Comparison of ENCODE assay signal across 8 cellular contexts in genomic region chr10:68599754-68600040, GRCh38. TPM values are rescaled to one million over a fixed set of nuclear protein-coding genes. Genes with fewer than 3 reads are reported as not detected.
DNase-seq lines count a peak whose midpoint lies in the region; ATAC-seq, FAIRE-seq and TF ChIP-seq lines count a peak whose summit lies in the region.

No MANE protein-coding gene starts in this region.

- peaks cover 6% of the 10 kb centered on the region for H3K79me1 ChIP-seq in mesendoderm (ENCODE audit: low read length)

- H3K9me3 ChIP-seq in upper lobe of left lung: no peaks in the 10 kb centered on the region

- no CpG with 5 or more reads among the region's 3 CpGs for WGBS in mesendoderm (ENCODE audit: extremely low coverage, insufficient coverage, low lambda C conversion rate)
- 29 to 34% methylated on average over 3 of the region's 3 CpGs for WGBS in upper lobe of left lung, 2 donors

- TF ChIP-seq CTCF in bronchial epithelial cell (IDR thresholded peaks at IDR 0.05; ENCODE audit: insufficient read depth, low read length, severe bottlenecking) (no peak), upper lobe of left lung (IDR thresholded peaks at IDR 0.05) (no peak), GM13977 (IDR thresholded peaks at IDR 0.05; ENCODE audit: extremely low read depth, insufficient read depth, missing control alignments) (no peak)

- H3K4me1 ChIP-seq in mesendoderm (ENCODE audit: control insufficient read depth, low read depth, low read length): peaks cover 12% of the 10 kb centered on the region
- peaks cover 13 to 23% (median 19%) of the 10 kb centered on the region in 4 donors for H3K4me1 ChIP-seq in upper lobe of left lung

- in situ Hi-C loops in GM13977 (cut with MboI; ENCODE audit: low pct_unique_long_range_greater_than_20kb, low sequenced_read_pairs, unreplicated experiment): no loop called here

- no peak overlapping the region for H2BK15ac ChIP-seq in mesendoderm (replicated peaks; ENCODE audit: low read depth)

- peak overlapping the region; percentile 45 for H3K4ac ChIP-seq in mesendoderm (ENCODE audit: low read depth, low read length)

- no peaks in the 10 kb centered on the region for H3K27me3 ChIP-seq in bronchial epithelial cell (ENCODE audit: control insufficient read depth, insufficient read depth, low read length)
- no peaks in the 10 kb centered on the region for H3K27me3 ChIP-seq in mesendoderm (ENCODE audit: insufficient read depth, low read length, poor library complexity)
- H3K27me3 ChIP-seq in upper lobe of left lung: no peaks in the 10 kb centered on the region

- no peaks in the 10 kb centered on the region for H3K27me3 Mint-ChIP-seq in activated T-cell treated with anti-CD3 and anti-CD28 coated beads, Interleukin-2, amount 50 U/mL, for 24 hours

- H3K36me3 ChIP-seq in bronchial epithelial cell (ENCODE audit: control insufficient read depth, insufficient read depth, low read length): no peaks in the 10 kb centered on the region
- no peaks in the 10 kb centered on the region for H3K36me3 ChIP-seq in mesendoderm (ENCODE audit: control insufficient read depth, insufficient read depth, low read length)
- no peaks in the 10 kb centered on the region for H3K36me3 ChIP-seq in upper lobe of left lung

- no peak for TF ChIP-seq EP300 in upper lobe of left lung (IDR thresholded peaks at IDR 0.05)

- no peak for ATAC-seq in upper lobe of left lung (ENCODE audit: low FRiP score in 2 of 2)

- H2BK120ac ChIP-seq in mesendoderm (ENCODE audit: low read depth, low read length): no peak overlapping the region

- H2BK5ac ChIP-seq in mesendoderm (ENCODE audit: low read length): peak overlapping the region; percentile 33

- peak overlapping the region; percentile 84 for H3K4me3 Mint-ChIP-seq in activated T-cell treated with anti-CD3 and anti-CD28 coated beads, Interleukin-2, amount 50 U/mL, for 24 hours

- peak overlapping the region; percentile 54 for H3K4me2 ChIP-seq in mesendoderm (ENCODE audit: low read length)

- H3K9me3 Mint-ChIP-seq in activated T-cell treated with anti-CD3 and anti-CD28 coated beads, Interleukin-2, amount 50 U/mL, for 24 hours: no peaks in the 10 kb centered on the region

- H3K4me1 Mint-ChIP-seq in activated T-cell treated with anti-CD3 and anti-CD28 coated beads, Interleukin-2, amount 50 U/mL, for 24 hours (ENCODE audit: low read depth): peaks cover 34% of the 10 kb centered on the region

- FAIRE-seq in bronchial epithelial cell (lab: Jason Lieb, UNC): no peak

- peak overlapping the region; percentile 91 for H3K27ac Mint-ChIP-seq in activated T-cell treated with anti-CD3 and anti-CD28 coated beads, Interleukin-2, amount 50 U/mL, for 24 hours

- H4K5ac ChIP-seq in mesendoderm (ENCODE audit: low read length): peak overlapping the region; percentile 17

- H3K56ac ChIP-seq in mesendoderm (ENCODE audit: low read length): peak overlapping the region; percentile 87

- H3K27ac ChIP-seq in mesendoderm (ENCODE audit: low read depth, low read length) (peak overlapping the region; percentile 65), upper lobe of left lung (peak overlapping the region in 3 of 4 donors; percentile 27 to 71 (median 56))

- no peaks in the 10 kb centered on the region for H3K36me3 Mint-ChIP-seq in activated T-cell treated with anti-CD3 and anti-CD28 coated beads, Interleukin-2, amount 50 U/mL, for 24 hours (ENCODE audit: low read depth)

- peak overlapping the region; percentile 65 for H3K9ac ChIP-seq in mesendoderm (ENCODE audit: low read length)

- no peak overlapping the region for H4K8ac ChIP-seq in mesendoderm (ENCODE audit: low read depth, low read length)

- H3K79me2 ChIP-seq in mesendoderm (ENCODE audit: control insufficient read depth, insufficient read depth, low read length): peaks cover 12% of the 10 kb centered on the region

- DNase-seq in activated T-cell treated with anti-CD3 and anti-CD28 coated beads, Interleukin-2, amount 50 U/mL, for 24 hours: no peak
- DNase-seq in activated T-cell treated with anti-CD3 and anti-CD28 coated beads for 4 hours: no peak
- DNase-seq in bronchial epithelial cell (ENCODE audit: low read depth): no peak
- DNase-seq in mesendoderm: no peak
- DNase-seq in upper lobe of left lung: no peak
- no peak for DNase-seq in SIG-M5 treated with dmso at 0.1 percent for 504 hours (lab: John Stamatoyannopoulos, UW; ENCODE audit: unreplicated experiment)
- no peak for DNase-seq in occipital lobe (lab: John Stamatoyannopoulos, UW)
- DNase-seq in GM13977 (ENCODE audit: low spot score): no peak

- H2AK5ac ChIP-seq in mesendoderm (ENCODE audit: low read length): no peak overlapping the region

- no peak for TF ChIP-seq POLR2A in upper lobe of left lung (IDR thresholded peaks at IDR 0.05)

- H3K23ac ChIP-seq in mesendoderm (ENCODE audit: low read length): peak overlapping the region; percentile 29

- H3K18ac ChIP-seq in mesendoderm (ENCODE audit: low read length): peak overlapping the region; percentile 44

- peak overlapping the region; percentile 45 for H3K4me3 ChIP-seq in bronchial epithelial cell (ENCODE audit: low read depth, low read length)
- H3K4me3 ChIP-seq in mesendoderm (ENCODE audit: low read length): no peak overlapping the region
- H3K4me3 ChIP-seq in upper lobe of left lung: peak overlapping the region; percentile 26 to 60 (median 50)

RNA-seq across cellular contexts. Expression of gene TET1, which starts 39.6 kb away (rescaled TPM):
- total RNA-seq in bronchial epithelial cell: under 0.01 TPM in 2 replicates
- polyA plus RNA-seq in mesendoderm (2013, experiment 1 of 2): 22.9 TPM
- polyA plus RNA-seq in mesendoderm (2013, experiment 2 of 2): 23.2 TPM
- total RNA-seq in upper lobe of left lung: 1 to 10 TPM in 5 of 6 donors, under 1 TPM in 1; 0.55 to 2.0 (median 1.2) TPM
- total RNA-seq in occipital lobe: 33.5 TPM

Comparison
In these comparisons a context has a peak if more than half of its experiments do, and no peak if none do; other contexts are left out.
1. RNA of gene TET1, which starts 39.6 kb away (total RNA-seq): 33.5 TPM in occipital lobe (single experiment); 0.55 to 2.0 TPM in upper lobe of left lung and under 0.01 TPM in bronchial epithelial cell; every median in the first group is over 10 times any median in the second.